In genomic region chr1:48222501-48223242, GRCh38 we compare ENCODE assay signal across 1 cellular context.
TF ChIP-seq lines count a peak whose summit lies in the region.

Gene SLC5A9 (plus strand): TSS chr1:48222716. CDS start chr1:48222737, 21 bp downstream.

TF ChIP-seq in A549, 52 proteins besides CTCF, POLR2A, EP300 and RAD21:
- TF ChIP-seq NR3C1 (IDR thresholded peaks at IDR 0.05) (no peak), MYC (IDR thresholded peaks at IDR 0.05; ENCODE audit: borderline replicate concordance, low read length) (no peak), HOXB5 (CRISPR knock-in tag; IDR thresholded peaks at IDR 0.05) (no peak), HES2 (IDR thresholded peaks at IDR 0.05) (no peak), HOXB13 (CRISPR knock-in tag; IDR thresholded peaks at IDR 0.05; ENCODE audit: low read depth) (no peak), FOSL2 (IDR thresholded peaks at IDR 0.05) (no peak), FOSL2 (CRISPR knock-in tag; IDR thresholded peaks at IDR 0.05) (no peak), RNF2 (IDR thresholded peaks at IDR 0.05; ENCODE audit: borderline replicate concordance, low read depth) (no peak), SREBF2 (IDR thresholded peaks at IDR 0.05) (no peak), KDM1A (IDR thresholded peaks at IDR 0.05; ENCODE audit: low read depth) (no peak)
